ENCODE assay signal across 1 cellular context in genomic region chr7:64838051-64838450, GRCh38. TPM values are rescaled to one million over a fixed set of nuclear protein-coding genes. Genes with fewer than 3 reads are reported as not detected.
DNase-seq lines count a peak whose midpoint lies in the region; TF ChIP-seq lines count a peak whose summit lies in the region.
"Not testable (repeated sequence)": the region's sequence is repeated elsewhere in the genome, so short reads cannot be mapped to it uniquely, and the experiment has no call there.

No MANE protein-coding gene starts in this region.

- not testable (repeated sequence) for H3K36me3 Mint-ChIP-seq in endothelial cell (ENCODE audit: low read depth, unreplicated experiment)

- H3K4me3 Mint-ChIP-seq in endothelial cell (ENCODE audit: unreplicated experiment): peak overlapping the region; percentile 15

- H3K27me3 Mint-ChIP-seq in endothelial cell (ENCODE audit: unreplicated experiment): peaks cover 14% of the 10 kb centered on the region

- peak overlapping the region; percentile 57 for H3K27ac Mint-ChIP-seq in endothelial cell (ENCODE audit: unreplicated experiment)

- not testable (repeated sequence) for H3K9me3 Mint-ChIP-seq in endothelial cell (ENCODE audit: unreplicated experiment)

- H3K4me1 Mint-ChIP-seq in endothelial cell (ENCODE audit: unreplicated experiment): not testable (repeated sequence)

- TF ChIP-seq CTCF in endothelial cell (IDR thresholded peaks at IDR 0.05; ENCODE audit: unreplicated experiment): not testable (repeated sequence)

- DNase-seq in endothelial cell (ENCODE audit: low spot score): not testable (repeated sequence)

RNA-seq across cellular contexts. Expression of gene ZNF138, which starts 43.8 kb away (rescaled TPM):
- total RNA-seq in endothelial cell (ENCODE audit: unreplicated experiment): 14.7 TPM
